In genomic region chr2:30394096-30394495, GRCh38 we compare ENCODE assay signal across 25 cellular contexts. TPM values are rescaled to one million over a fixed set of nuclear protein-coding genes. Genes with fewer than 3 reads are reported as not detected.
A peak's percentile ranks its signal among the peaks of the same experiment; 100 is the strongest.
DNase-seq lines count a peak whose midpoint lies in the region; ATAC-seq lines count a peak whose summit lies in the region.
"Had no signal": no experiment of that assay in that cellular context is flagged by ENCODE, and none has a peak within 500 bp of the region (broad histone marks: within the 10 kb centered on the region; RNA-seq: fewer than 3 reads in every experiment).

No MANE protein-coding gene starts in this region.

- POLR2A ChIA-PET in T-cell (lab: Charles Lee): no interaction called here

- no peak overlapping the region for H3K27ac Mint-ChIP-seq in T-cell
- H3K27ac Mint-ChIP-seq: activated CD4-positive, alpha-beta memory T cell treated with anti-CD3 and anti-CD28 coated beads for 36 hours; IgD-negative memory B cell had no signal

- CTCF ChIA-PET in T-cell (lab: Charles Lee): interaction anchor here in 1 of 2 donors (0.6 kb wide), 1 partner anchor 16 kb away, joined by 4 read pairs; no protein-coding TSS in a partner anchor

- peaks cover 6 to 23% (median 11%) of the 10 kb centered on the region in 3 donors for H3K4me1 Mint-ChIP-seq in T-cell
- H3K4me1 Mint-ChIP-seq: activated T-helper 17 cell treated with anti-CD3 and anti-CD28 coated beads, Interleukin-2, amount 50 U/mL, for 72 hours had no signal

- ATAC-seq in T-cell (replicated peaks in 1 of 4) (no peak), GM21723 (IDR thresholded peaks at IDR 0.05; ENCODE audit: unreplicated experiment) (no peak)
- ATAC-seq: activated T-helper 17 cell treated with anti-CD3 and anti-CD28 coated beads, Interleukin-2, amount 50 U/mL, for 72 hours; mucosa of descending colon had no signal

- H3K36me3 Mint-ChIP-seq in T-cell: no peaks in the 10 kb centered on the region
- H3K36me3 Mint-ChIP-seq: activated CD4-positive, alpha-beta memory T cell treated with anti-CD3 and anti-CD28 coated beads for 36 hours had no signal

- H3K9me3 Mint-ChIP-seq in T-cell: no peaks in the 10 kb centered on the region
- H3K9me3 Mint-ChIP-seq: activated CD4-positive, alpha-beta memory T cell treated with anti-CD3 and anti-CD28 coated beads for 36 hours; activated T-helper 17 cell treated with anti-CD3 and anti-CD28 coated beads, Interleukin-2, amount 50 U/mL, for 72 hours; IgD-negative memory B cell; nephron had no signal

- no peaks in the 10 kb centered on the region for H3K27me3 Mint-ChIP-seq in T-cell
- H3K27me3 Mint-ChIP-seq: activated CD4-positive, alpha-beta memory T cell treated with anti-CD3 and anti-CD28 coated beads for 36 hours; activated T-helper 17 cell treated with anti-CD3 and anti-CD28 coated beads, Interleukin-2, amount 50 U/mL, for 72 hours; IgD-negative memory B cell had no signal

- H3K4me3 Mint-ChIP-seq in T-cell: no peak overlapping the region
- H3K4me3 Mint-ChIP-seq: activated CD4-positive, alpha-beta memory T cell treated with anti-CD3 and anti-CD28 coated beads for 36 hours; activated T-helper 17 cell treated with anti-CD3 and anti-CD28 coated beads, Interleukin-2, amount 50 U/mL, for 72 hours; IgD-negative memory B cell; nephron had no signal

- DNase-seq in NCI-H748 (lab: John Stamatoyannopoulos, UW; ENCODE audit: unreplicated experiment) (peak; percentile 36), NCI-H748 treated with DMSO at 0.1 percent for 48 hours (lab: John Stamatoyannopoulos, UW) (no peak), NCI-H146 treated with DMSO at 0.1 percent for 48 hours (lab: John Stamatoyannopoulos, UW; ENCODE audit: unreplicated experiment) (peak; percentile 40), NCI-H774 (lab: John Stamatoyannopoulos, UW) (peak; percentile 31), T-cell (no peak)
- peak; percentile 2 for DNase-seq in stimulated activated CD8-positive, alpha-beta memory T cell treated with anti-CD3 and anti-CD28 coated beads, Interleukin-4, amount 100 ng/mL, for 48 hours
- DNase-seq: activated CD4-positive, alpha-beta memory T cell treated with anti-CD3 and anti-CD28 coated beads for 36 hours; activated CD4-positive, CD25-positive, alpha-beta regulatory T cell treated with anti-CD3 and anti-CD28 coated beads, Interleukin-2, amount 50 U/mL, for 72 hours; activated CD8-positive, alpha-beta memory T cell treated with anti-CD3 and anti-CD28 coated beads, Interleukin-2, amount 50 U/mL, for 48 hours; activated naive CD4-positive, alpha-beta T cell treated with anti-CD3 and anti-CD28 coated beads, Interleukin-2, amount 50 U/mL, for 16 hours; amygdala; DND-41; HCEC 1CT; islet precursor cell; mucosa of descending colon; NCI-H1048; NCI-H226; ovary; stimulated activated CD4-positive, alpha-beta T cell treated with anti-CD3 and anti-CD28 coated beads, Interleukin-2, amount 100 ng/mL, for 24 hours; T-helper 1 cell; transverse colon had no signal

RNA-seq across cellular contexts. Expression of gene LCLAT1, which starts 53.0 kb away (rescaled TPM):
- total RNA-seq in T-cell: 10 to 100 TPM; 13.8 to 33.0 (median 19.6) TPM

Comparison
In these comparisons a context has a peak if more than half of its experiments do, and no peak if none do; other contexts are left out.
1. DNase-seq: peak in NCI-H748 (single experiment), NCI-H146 treated with DMSO at 0.1 percent for 48 hours (single experiment), NCI-H774 (single experiment) and stimulated activated CD8-positive, alpha-beta memory T cell treated with anti-CD3 and anti-CD28 coated beads, Interleukin-4, amount 100 ng/mL, for 48 hours (single experiment); none in NCI-H748 treated with DMSO at 0.1 percent for 48 hours (single experiment) and T-cell (0 of 34).